In genomic region chr1:52904590-52905375, GRCh38 we compare ENCODE assay signal across 8 cellular contexts. TPM values are rescaled to one million over a fixed set of nuclear protein-coding genes. Genes with fewer than 3 reads are reported as not detected.
DNase-seq lines count a peak whose midpoint lies in the region; ATAC-seq and TF ChIP-seq lines count a peak whose summit lies in the region.

No MANE protein-coding gene starts in this region.

- DNase-seq in NCI-H2227 (lab: John Stamatoyannopoulos, UW; ENCODE audit: unreplicated experiment) = peak; percentile 26
- no peak for DNase-seq in NCI-H2227 treated with DMSO at 0.1 percent for 48 hours (lab: John Stamatoyannopoulos, UW)
- DNase-seq in activated CD8-positive, alpha-beta T cell treated with anti-CD3 and anti-CD28 coated beads for 36 hours = peak; percentile 67
- no peak for DNase-seq in right atrium auricular region (ENCODE audit: low spot score)
- DNase-seq in type B pancreatic cell (ENCODE audit: extremely low spot score, unreplicated experiment) = no peak

- peak overlapping the region; percentile 90 for H2AFZ ChIP-seq in Loucy (ENCODE audit: low read length)

- no peaks in the 10 kb centered on the region for H3K27me3 Mint-ChIP-seq in activated CD8-positive, alpha-beta T cell treated with anti-CD3 and anti-CD28 coated beads for 36 hours
- H3K27me3 Mint-ChIP-seq in type B pancreatic cell = no peaks in the 10 kb centered on the region

- H3K4me3 Mint-ChIP-seq in activated CD8-positive, alpha-beta T cell treated with anti-CD3 and anti-CD28 coated beads for 36 hours = no peak overlapping the region
- H3K4me3 Mint-ChIP-seq in type B pancreatic cell = no peak overlapping the region

- CTCF ChIA-PET in activated CD8-positive, alpha-beta T cell treated with anti-CD3 and anti-CD28 coated beads for 36 hours (lab: Charles Lee) = interaction anchor here (0.6 to 2.5 kb wide), 5 partner anchors 18 to 280 kb away, joined by 3 to 17 read pairs (median 3); partner anchors contain the start of gene ECHDC2

- H3K27ac ChIP-seq in right atrium auricular region = peak overlapping the region; percentile 65 to 82

- peaks cover 2% of the 10 kb centered on the region for H3K4me1 Mint-ChIP-seq in activated CD8-positive, alpha-beta T cell treated with anti-CD3 and anti-CD28 coated beads for 36 hours (ENCODE audit: low read depth)
- H3K4me1 Mint-ChIP-seq in type B pancreatic cell (ENCODE audit: unreplicated experiment) = no peaks in the 10 kb centered on the region

- H3K36me3 Mint-ChIP-seq in activated CD8-positive, alpha-beta T cell treated with anti-CD3 and anti-CD28 coated beads for 36 hours (ENCODE audit: low read depth) = no peaks in the 10 kb centered on the region
- no peaks in the 10 kb centered on the region for H3K36me3 Mint-ChIP-seq in type B pancreatic cell

- H3K27me3 ChIP-seq in Loucy (ENCODE audit: insufficient read depth, low read length, poor library complexity, severe bottlenecking) (no peaks in the 10 kb centered on the region), right atrium auricular region (no peaks in the 10 kb centered on the region)

- H3K9me3 Mint-ChIP-seq in activated CD8-positive, alpha-beta T cell treated with anti-CD3 and anti-CD28 coated beads for 36 hours = no peaks in the 10 kb centered on the region
- H3K9me3 Mint-ChIP-seq in type B pancreatic cell = no peaks in the 10 kb centered on the region

- peak; percentile 76 for TF ChIP-seq CTCF in Loucy (conservative IDR thresholded peaks at IDR 0.05; ENCODE audit: low read length)
- peak; percentile 57 for TF ChIP-seq CTCF in activated CD8-positive, alpha-beta T cell treated with anti-CD3 and anti-CD28 coated beads for 36 hours (IDR thresholded peaks at IDR 0.05)
- TF ChIP-seq CTCF in right atrium auricular region (IDR thresholded peaks at IDR 0.05) = peak in 1 of 2 donors; percentile 41
- peak; percentile 64 for TF ChIP-seq CTCF in type B pancreatic cell (conservative IDR thresholded peaks at IDR 0.05)

- H3K79me2 ChIP-seq in Loucy (ENCODE audit: insufficient read depth, low read length) = no peaks in the 10 kb centered on the region

- H3K36me3 ChIP-seq in Loucy (ENCODE audit: insufficient read depth, low read length) = no peaks in the 10 kb centered on the region
- no peaks in the 10 kb centered on the region for H3K36me3 ChIP-seq in right atrium auricular region

- no peaks in the 10 kb centered on the region for H3K9me2 ChIP-seq in Loucy (replicated peaks; ENCODE audit: low read depth, low read length)

- POLR2A ChIA-PET in activated CD8-positive, alpha-beta T cell treated with anti-CD3 and anti-CD28 coated beads for 36 hours (lab: Charles Lee) = interaction anchor here (1.0 kb wide), 1 partner anchor 62 kb away, joined by 3 read pairs; no protein-coding TSS in a partner anchor

- H3K9me3 ChIP-seq in Loucy (ENCODE audit: insufficient read depth, low read depth, low read length) (no peaks in the 10 kb centered on the region), right atrium auricular region (no peaks in the 10 kb centered on the region)

- intact Hi-C loops in activated CD8-positive, alpha-beta T cell treated with anti-CD3 and anti-CD28 coated beads for 36 hours (cut with micrococcal nuclease) = loop anchor here (5.0 kb wide), 1 partner anchor 278 kb away; no protein-coding TSS in a partner anchor

- no peak overlapping the region for H3K27ac Mint-ChIP-seq in activated CD8-positive, alpha-beta T cell treated with anti-CD3 and anti-CD28 coated beads for 36 hours
- H3K27ac Mint-ChIP-seq in type B pancreatic cell = no peak overlapping the region

- no peak overlapping the region for H3K9ac ChIP-seq in Loucy (ENCODE audit: low read depth, low read length, poor library complexity, severe bottlenecking)

- H4K20me1 ChIP-seq in Loucy (ENCODE audit: insufficient read depth, low read length, poor library complexity, severe bottlenecking) = no peaks in the 10 kb centered on the region

- no peak overlapping the region for H3K4me3 ChIP-seq in Loucy (ENCODE audit: low read length, poor library complexity, severe bottlenecking)
- H3K4me3 ChIP-seq in right atrium auricular region = no peak overlapping the region

- H3K4me2 ChIP-seq in Loucy (ENCODE audit: low read depth, low read length, poor library complexity, severe bottlenecking) = peak overlapping the region; percentile 38

- peak; percentile 96 for ATAC-seq in activated CD8-positive, alpha-beta T cell treated with anti-CD3 and anti-CD28 coated beads for 36 hours
- ATAC-seq in GM19463 (IDR thresholded peaks at IDR 0.05; ENCODE audit: unreplicated experiment) = no peak
- no peak for ATAC-seq in GM18867 (IDR thresholded peaks at IDR 0.05; ENCODE audit: unreplicated experiment)

- H3K4me1 ChIP-seq in Loucy (ENCODE audit: insufficient read depth, low read length, poor library complexity, severe bottlenecking) (peaks cover 3% of the 10 kb centered on the region), right atrium auricular region (peaks cover 0 to 19% of the 10 kb centered on the region in 2 donors)

- H3F3A ChIP-seq in Loucy (ENCODE audit: low read depth) = no peaks in the 10 kb centered on the region

RNA-seq across cellular contexts. Expression of gene ECHDC2, which starts 16.8 kb away (rescaled TPM):
- total RNA-seq in activated CD8-positive, alpha-beta T cell treated with anti-CD3 and anti-CD28 coated beads for 36 hours = 10 to 100 TPM; 32.6 to 36.4 TPM
- total RNA-seq in right atrium auricular region (10 to 100 TPM; 50.4 to 53.1 TPM), type B pancreatic cell (ENCODE audit: low replicate concordance) (46.2 and 89.5 TPM in 2 replicates)

RNA-seq across cellular contexts. Expression of gene SCP2, which starts 22.3 kb away (rescaled TPM):
- 10 to 100 TPM; 60.7 to 66.8 TPM for total RNA-seq in activated CD8-positive, alpha-beta T cell treated with anti-CD3 and anti-CD28 coated beads for 36 hours
- 100 to 1,000 TPM in 1 of 2 donors, 10 to 100 TPM in 1; 67.1 to 163 TPM for total RNA-seq in right atrium auricular region
- total RNA-seq in type B pancreatic cell (ENCODE audit: low replicate concordance) = 108 and 121 TPM in 2 replicates

Comparison
In these comparisons a context has a peak if more than half of its experiments do, and no peak if none do; other contexts are left out.
1. DNase-seq: peak in NCI-H2227 (single experiment) and activated CD8-positive, alpha-beta T cell treated with anti-CD3 and anti-CD28 coated beads for 36 hours (single experiment); none in NCI-H2227 treated with DMSO at 0.1 percent for 48 hours (single experiment), right atrium auricular region (single experiment) and type B pancreatic cell (single experiment).